In the genomic region with DNA sequence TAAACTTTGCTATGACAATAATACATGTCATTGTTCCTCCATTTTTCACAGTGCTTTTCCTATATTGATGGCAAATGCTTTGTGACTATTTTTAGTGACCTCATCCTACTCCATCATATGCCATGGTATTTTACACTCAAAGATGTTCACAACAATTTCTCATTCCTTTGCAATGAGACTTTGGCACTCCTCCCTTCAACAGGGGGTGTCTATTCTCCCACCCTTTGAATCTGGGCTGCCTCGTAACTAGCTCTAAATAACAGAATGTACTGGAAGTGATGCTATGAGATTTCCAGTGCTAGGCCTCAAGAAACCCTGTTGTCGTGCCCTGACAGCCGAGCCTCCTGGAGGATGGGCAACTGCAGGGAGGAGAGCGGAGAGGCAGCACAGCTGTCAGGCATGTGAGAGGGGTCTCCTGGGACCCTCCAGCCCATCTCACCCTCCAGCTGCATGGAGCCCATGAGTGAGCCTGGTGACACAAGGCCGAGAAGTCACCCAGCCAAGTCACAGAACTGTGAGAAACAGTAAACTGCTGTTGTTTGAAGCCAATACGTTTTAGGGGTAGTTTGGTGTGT, we compare ENCODE assay signal across 27 cellular contexts.
DNase-seq lines count a peak whose midpoint lies in the region; ATAC-seq and TF ChIP-seq lines count a peak whose summit lies in the region.
"Had no signal": no experiment of that assay in that cellular context is flagged by ENCODE, and none has a peak within 500 bp of the region (broad histone marks: within the 10 kb centered on the region; RNA-seq: fewer than 3 reads in every experiment).

No MANE protein-coding gene starts in this region.

- H3K4me1 Mint-ChIP-seq in glutamatergic neuron (ENCODE audit: low read depth, unreplicated experiment): peaks cover 29% of the 10 kb centered on the region
- H3K4me1 Mint-ChIP-seq: activated CD4-positive, alpha-beta memory T cell treated with anti-CD3 and anti-CD28 coated beads, Interleukin-2, amount 10 ng/mL, durations not matched to agents 7 days and 5 days; central memory CD8-positive, alpha-beta T cell had no signal

- H3K27ac Mint-ChIP-seq in glutamatergic neuron (ENCODE audit: unreplicated experiment): peak overlapping the region; percentile 67
- H3K27ac Mint-ChIP-seq: activated CD4-positive, alpha-beta memory T cell treated with anti-CD3 and anti-CD28 coated beads, Interleukin-2, amount 10 ng/mL, durations not matched to agents 7 days and 5 days; activated naive CD4-positive, alpha-beta T cell treated with anti-CD3 and anti-CD28 coated beads, Interleukin-2, amount 50 U/mL, for 72 hours; stimulated activated naive CD8-positive, alpha-beta T cell treated with anti-CD3 and anti-CD28 coated beads, Interleukin-15, Interleukin-2, amounts not matched to agents 100 ng/mL and 50 ng/mL, for 24 hours; T-helper 1 cell treated with Interleukin-12 subunit alpha and Interleukin-12 subunit beta and Interleukin-4 antibody, amounts not matched to agents 30 μg/mL and 1 μg/mL, for 36 hours had no signal

- H3K23ac ChIP-seq in mesenchymal stem cell (ENCODE audit: low read length in 2 of 2): no peak overlapping the region

- no peak overlapping the region for H3K4ac ChIP-seq in mesenchymal stem cell (ENCODE audit: low read depth in 1 of 2, low read length in 2 of 2)

- no peak for TF ChIP-seq CTCF in right atrium auricular region (IDR thresholded peaks at IDR 0.05)
- no peak for TF ChIP-seq CTCF in glutamatergic neuron (IDR thresholded peaks at IDR 0.05; ENCODE audit: partially characterized antibody, unreplicated experiment)
- no peak for TF ChIP-seq CTCF in vagina (IDR thresholded peaks at IDR 0.05)
- no peak for TF ChIP-seq CTCF in testis (IDR thresholded peaks at IDR 0.05)

- H3K4me2 ChIP-seq in mesenchymal stem cell (ENCODE audit: low read length, poor library complexity, severe bottlenecking): no peak overlapping the region
- H3K4me2 ChIP-seq: KMS-11, SK-N-SH had no signal

- H3K36me3 ChIP-seq in right atrium auricular region (no peaks in the 10 kb centered on the region), adipocyte (ENCODE audit: control insufficient read depth, insufficient read depth, low read length, severe bottlenecking) (no peaks in the 10 kb centered on the region), vagina (no peaks in the 10 kb centered on the region), testis (ENCODE audit: low read depth, missing control alignments) (no peaks in the 10 kb centered on the region), mesenchymal stem cell (ENCODE audit: control insufficient read depth in 1 of 2, insufficient read depth in 2 of 2, low read depth in 1 of 2, low read length in 2 of 2) (no peaks in the 10 kb centered on the region)
- H3K36me3 ChIP-seq: BE2C had no signal

- no peak overlapping the region for H2AK5ac ChIP-seq in mesenchymal stem cell (ENCODE audit: low read length, severe bottlenecking)

- H4K91ac ChIP-seq in mesenchymal stem cell (ENCODE audit: low read length): no peak overlapping the region

- no peak overlapping the region for H3K14ac ChIP-seq in mesenchymal stem cell (ENCODE audit: low read length in 2 of 2)

- DNase-seq in left ventricle myocardium superior (no peak), right atrium auricular region (ENCODE audit: low spot score) (no peak), adipocyte (ENCODE audit: low read depth) (peak; percentile 9), glutamatergic neuron (peak; percentile 53), vagina (ENCODE audit: extremely low spot score in 2 of 2) (peak; percentile 13 to 34), testis (no peak), mesenchymal stem cell (no peak)
- DNase-seq: activated CD4-positive, alpha-beta memory T cell treated with anti-CD3 and anti-CD28 coated beads, Interleukin-2, amount 10 ng/mL, durations not matched to agents 7 days and 5 days; activated CD4-positive, CD25-positive, alpha-beta regulatory T cell treated with anti-CD3 and anti-CD28 coated beads, Interleukin-2, amount 50 U/mL, for 72 hours; activated CD8-positive, alpha-beta memory T cell treated with anti-CD3 and anti-CD28 coated beads, Interleukin-2, amount 50 U/mL, for 48 hours; anterior cingulate cortex; BE2C; dermis blood vessel endothelial cell; DMS53; GF-D8; kidney; NCI-H146; posterior cingulate gyrus; SK-N-SH had no signal

- TF ChIP-seq POLR2A in vagina (IDR thresholded peaks at IDR 0.05) (no peak), testis (IDR thresholded peaks at IDR 0.05) (no peak)

- H3K27me3 ChIP-seq in right atrium auricular region (no peaks in the 10 kb centered on the region), adipocyte (replicated peaks; ENCODE audit: control insufficient read depth, insufficient read depth, low read length) (no peaks in the 10 kb centered on the region), vagina (no peaks in the 10 kb centered on the region), testis (no peaks in the 10 kb centered on the region), mesenchymal stem cell (ENCODE audit: control insufficient read depth in 1 of 2, insufficient read depth in 1 of 2, low read length in 2 of 2) (no peaks in the 10 kb centered on the region)
- H3K27me3 ChIP-seq: BE2C had no signal

- H2BK5ac ChIP-seq in mesenchymal stem cell (ENCODE audit: low read depth, low read length, poor library complexity, severe bottlenecking): no peak overlapping the region

- peaks cover 0 to 32% of the 10 kb centered on the region in 2 donors for H3K4me1 ChIP-seq in right atrium auricular region
- H3K4me1 ChIP-seq in adipocyte (ENCODE audit: control insufficient read depth, insufficient read depth, low read length): peaks cover 21% of the 10 kb centered on the region
- H3K4me1 ChIP-seq in vagina: peaks cover 21% of the 10 kb centered on the region
- H3K4me1 ChIP-seq in testis: no peaks in the 10 kb centered on the region
- no peaks in the 10 kb centered on the region for H3K4me1 ChIP-seq in mesenchymal stem cell (ENCODE audit: control insufficient read depth, insufficient read depth, low read depth, low read length)
- H3K4me1 ChIP-seq: BE2C had no signal

- ATAC-seq in left ventricle myocardium superior (peak; percentile 6), HG02798 (IDR thresholded peaks at IDR 0.05; ENCODE audit: poor library complexity, unreplicated experiment) (no peak)
- ATAC-seq: activated naive CD4-positive, alpha-beta T cell treated with anti-CD3 and anti-CD28 coated beads, Interleukin-2, amount 50 U/mL, for 72 hours had no signal

- peaks cover 7% of the 10 kb centered on the region for H3K27me3 Mint-ChIP-seq in glutamatergic neuron (ENCODE audit: unreplicated experiment)
- H3K27me3 Mint-ChIP-seq: stimulated activated naive CD8-positive, alpha-beta T cell treated with anti-CD3 and anti-CD28 coated beads, Interleukin-15, Interleukin-2, amounts not matched to agents 100 ng/mL and 50 ng/mL, for 24 hours had no signal

- intact Hi-C loops in left ventricle myocardium superior (cut with micrococcal nuclease): no loop called here
- intact Hi-C loops in vagina (cut with DNase I): no loop called here
- intact Hi-C loops in testis (cut with DNase I; ENCODE audit: low total_unique reads): no loop called here

- H3K9ac ChIP-seq in adipocyte (ENCODE audit: low read length): no peak overlapping the region
- H3K9ac ChIP-seq in mesenchymal stem cell (ENCODE audit: low read length): no peak overlapping the region
- H3K9ac ChIP-seq: KMS-11, SK-N-SH had no signal

- H2BK120ac ChIP-seq in mesenchymal stem cell (ENCODE audit: low read depth, low read length): no peak overlapping the region

- H3K9me3 ChIP-seq in right atrium auricular region: no peaks in the 10 kb centered on the region
- no peaks in the 10 kb centered on the region for H3K9me3 ChIP-seq in adipocyte (ENCODE audit: control insufficient read depth, low read length)
- H3K9me3 ChIP-seq in vagina: no peaks in the 10 kb centered on the region
- H3K9me3 ChIP-seq in testis: no peaks in the 10 kb centered on the region
- H3K9me3 ChIP-seq in mesenchymal stem cell (ENCODE audit: control insufficient read depth, low read length): no peaks in the 10 kb centered on the region
- H3K9me3 ChIP-seq: BE2C, SK-N-SH had no signal

- H3K36me3 Mint-ChIP-seq in glutamatergic neuron (ENCODE audit: unreplicated experiment): no peaks in the 10 kb centered on the region

- no peaks in the 10 kb centered on the region for H3K9me3 Mint-ChIP-seq in glutamatergic neuron (ENCODE audit: unreplicated experiment)

- no peak overlapping the region for H2AFZ ChIP-seq in mesenchymal stem cell (ENCODE audit: low read depth, low read length)

- H4K8ac ChIP-seq in mesenchymal stem cell (ENCODE audit: low read length): no peak overlapping the region

- peak overlapping the region in 1 of 2 experiments; percentile 0 for H2BK12ac ChIP-seq in mesenchymal stem cell (ENCODE audit: low read length in 2 of 2)

- no peak overlapping the region for H3K18ac ChIP-seq in mesenchymal stem cell (ENCODE audit: low read depth in 1 of 2, low read length in 2 of 2)

- peak overlapping the region in 1 of 2 donors; percentile 31 for H3K27ac ChIP-seq in right atrium auricular region
- no peak overlapping the region for H3K27ac ChIP-seq in vagina
- H3K27ac ChIP-seq in testis: no peak overlapping the region
- no peak overlapping the region for H3K27ac ChIP-seq in mesenchymal stem cell (ENCODE audit: low read length, poor library complexity, severe bottlenecking)
- H3K27ac ChIP-seq: KMS-11, RWPE1 had no signal

- 90 to 93% methylated on average over 6 of the region's 6 CpGs for WGBS in testis, 2 donors
- WGBS in mesenchymal stem cell: 85% methylated on average over 4 of the region's 6 CpGs

- H3K4me3 Mint-ChIP-seq in glutamatergic neuron (ENCODE audit: unreplicated experiment): peak overlapping the region; percentile 33
- H3K4me3 Mint-ChIP-seq: activated CD4-positive, alpha-beta memory T cell treated with anti-CD3 and anti-CD28 coated beads, Interleukin-2, amount 10 ng/mL, durations not matched to agents 7 days and 5 days; central memory CD8-positive, alpha-beta T cell; stimulated activated naive CD8-positive, alpha-beta T cell treated with anti-CD3 and anti-CD28 coated beads, Interleukin-15, Interleukin-2, amounts not matched to agents 100 ng/mL and 50 ng/mL, for 24 hours; T-helper 1 cell treated with Interleukin-12 subunit alpha and Interleukin-12 subunit beta and Interleukin-4 antibody, amounts not matched to agents 30 μg/mL and 1 μg/mL, for 36 hours had no signal

- no peaks in the 10 kb centered on the region for H3K79me1 ChIP-seq in mesenchymal stem cell (replicated peaks; ENCODE audit: low read length, poor library complexity, severe bottlenecking)

- H3K4me3 ChIP-seq in right atrium auricular region: no peak overlapping the region
- no peak overlapping the region for H3K4me3 ChIP-seq in adipocyte (ENCODE audit: low read length)
- no peak overlapping the region for H3K4me3 ChIP-seq in vagina
- no peak overlapping the region for H3K4me3 ChIP-seq in testis
- H3K4me3 ChIP-seq in mesenchymal stem cell (ENCODE audit: insufficient read depth in 1 of 2, low read depth in 1 of 2, low read length in 2 of 2): no peak overlapping the region
- H3K4me3 ChIP-seq: lung had no signal

- no peak overlapping the region for H2BK15ac ChIP-seq in mesenchymal stem cell (ENCODE audit: low read depth, poor library complexity, severe bottlenecking)

Comparison
In these comparisons a context has a peak if more than half of its experiments do, and no peak if none do; other contexts are left out.
1. DNase-seq: peak in adipocyte (single experiment), glutamatergic neuron (single experiment) and vagina (2 of 2); none in left ventricle myocardium superior (single experiment), right atrium auricular region (single experiment), testis (single experiment) and mesenchymal stem cell (single experiment).